1 cellular context compared by ENCODE assay signal in genomic region chr1:245173446-245174178, GRCh38.
TF ChIP-seq lines count a peak whose summit lies in the region.

No MANE protein-coding gene starts in this region.

TF ChIP-seq in HepG2, 621 proteins besides CTCF, POLR2A, EP300 and RAD21 (continued from another document):
- no peak for TF ChIP-seq ARID5B (CRISPR knock-in tag; IDR thresholded peaks at IDR 0.05)
- TF ChIP-seq, protein P1, sequence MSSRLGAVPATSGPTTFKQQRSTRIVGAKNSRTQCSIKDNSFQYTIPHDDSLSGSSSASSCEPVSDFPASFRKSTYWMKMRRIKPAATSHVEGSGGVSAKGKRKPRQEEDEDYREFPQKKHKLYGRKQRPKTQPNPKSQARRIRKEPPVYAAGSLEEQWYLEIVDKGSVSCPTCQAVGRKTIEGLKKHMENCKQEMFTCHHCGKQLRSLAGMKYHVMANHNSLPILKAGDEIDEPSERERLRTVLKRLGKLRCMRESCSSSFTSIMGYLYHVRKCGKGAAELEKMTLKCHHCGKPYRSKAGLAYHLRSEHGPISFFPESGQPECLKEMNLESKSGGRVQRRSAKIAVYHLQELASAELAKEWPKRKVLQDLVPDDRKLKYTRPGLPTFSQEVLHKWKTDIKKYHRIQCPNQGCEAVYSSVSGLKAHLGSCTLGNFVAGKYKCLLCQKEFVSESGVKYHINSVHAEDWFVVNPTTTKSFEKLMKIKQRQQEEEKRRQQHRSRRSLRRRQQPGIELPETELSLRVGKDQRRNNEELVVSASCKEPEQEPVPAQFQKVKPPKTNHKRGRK (CRISPR knock-in tag; IDR thresholded peaks at IDR 0.05): no peak
- no peak for TF ChIP-seq ZNF235 (CRISPR knock-in tag; IDR thresholded peaks at IDR 0.05; ENCODE audit: borderline replicate concordance)
- TF ChIP-seq ZNF367 (CRISPR knock-in tag; IDR thresholded peaks at IDR 0.05; ENCODE audit: borderline replicate concordance): no peak
- TF ChIP-seq BHLHE40 (IDR thresholded peaks at IDR 0.05; ENCODE audit: low read length): no peak
- no peak for TF ChIP-seq MATR3 (CRISPR knock-in tag; IDR thresholded peaks at IDR 0.05)
- no peak for TF ChIP-seq ZNF343 (CRISPR knock-in tag; IDR thresholded peaks at IDR 0.05)
- TF ChIP-seq ZNF552 (CRISPR knock-in tag; IDR thresholded peaks at IDR 0.05; ENCODE audit: borderline replicate concordance): no peak
